21 cellular contexts compared by ENCODE assay signal in genomic region chr9:84974790-84975189, GRCh38.
DNase-seq lines count a peak whose midpoint lies in the region; ATAC-seq and TF ChIP-seq lines count a peak whose summit lies in the region.
"Had no signal": no experiment of that assay in that cellular context is flagged by ENCODE, and none has a peak within 500 bp of the region (broad histone marks: within the 10 kb centered on the region; RNA-seq: fewer than 3 reads in every experiment).

No MANE protein-coding gene starts in this region.

- peak overlapping the region; percentile 71 for H3K27ac ChIP-seq in endodermal cell (ENCODE audit: low read depth, low read length)
- H3K27ac ChIP-seq: A549; BLaER1 treated with 17β-estradiol and CSF1 and Interleukin-3, amounts not matched to agents 10 nM and 100 nM had no signal

- no peaks in the 10 kb centered on the region for H3K9me3 ChIP-seq in endodermal cell (ENCODE audit: control insufficient read depth, low read length)
- no peaks in the 10 kb centered on the region for H3K9me3 ChIP-seq in mucosa of descending colon
- H3K9me3 ChIP-seq: A549 had no signal

- TF ChIP-seq CTCF in endodermal cell (conservative IDR thresholded peaks at IDR 0.05) (no peak), mucosa of descending colon (IDR thresholded peaks at IDR 0.05) (no peak)

- 96% methylated on average over 7 of the region's 7 CpGs; no CpG with 5 or more reads in 1 of the 2 experiments for WGBS in endodermal cell (ENCODE audit: insufficient coverage in 1 of 2, insufficient read length in 1 of 2), 2 experiments

- H3K36me3 Mint-ChIP-seq in endodermal cell (ENCODE audit: low read depth), result no peaks in the 10 kb centered on the region
- H3K36me3 Mint-ChIP-seq: CD8-positive, alpha-beta T cell had no signal

- intact Hi-C loops in mucosa of descending colon (cut with DNase I, micrococcal nuclease), result no loop called here

- peaks cover 2% of the 10 kb centered on the region for H3K4me1 Mint-ChIP-seq in endodermal cell

- H3K4me3 Mint-ChIP-seq in endodermal cell, result no peak overlapping the region
- H3K4me3 Mint-ChIP-seq: CD8-positive, alpha-beta T cell; HFFc6 had no signal

- H3K9ac ChIP-seq in endodermal cell (ENCODE audit: extremely low read depth, low read length, poor library complexity, severe bottlenecking), result no peak overlapping the region
- H3K9ac ChIP-seq: BLaER1 treated with 17β-estradiol and CSF1 and Interleukin-3, amounts not matched to agents 10 nM and 100 nM had no signal

- DNase-seq in anterior cingulate cortex (lab: John Stamatoyannopoulos, UW) (peak in 45 of 58 donors; percentile 17 to 94 (median 64)), endodermal cell (no peak), mucosa of descending colon (peak in 2 of 3 donors; percentile 42 to 60), putamen (ENCODE audit: low spot score) (peak; percentile 54), NOMO-1 treated with dmso at 0.1 percent for 144 hours (lab: John Stamatoyannopoulos, UW; ENCODE audit: unreplicated experiment) (no peak), iPS-NIHi11 (ENCODE audit: low spot score) (no peak)
- DNase-seq in activated T-cell treated with anti-CD3 and anti-CD28 coated beads, Interleukin-2, amount 50 U/mL, for 48 hours, result no peak
- DNase-seq: CD8-positive, alpha-beta T cell; DMS53; EL; H7; HFFc6; KG1; NCI-H1417; NCI-H187; NCI-H226; NCI-H524; NCI-H82 had no signal

- H3K4me3 ChIP-seq in endodermal cell (ENCODE audit: low read length) (no peak overlapping the region), mucosa of descending colon (no peak overlapping the region)
- H3K4me3 ChIP-seq: A549; BLaER1 treated with 17β-estradiol and CSF1 and Interleukin-3, amounts not matched to agents 10 nM and 100 nM had no signal

- no peak overlapping the region for H3K27ac Mint-ChIP-seq in endodermal cell
- H3K27ac Mint-ChIP-seq: CD8-positive, alpha-beta T cell; HFFc6 had no signal

- no peaks in the 10 kb centered on the region for H3K4me1 ChIP-seq in endodermal cell (ENCODE audit: control insufficient read depth, insufficient read depth, low read length)
- peaks cover 10% of the 10 kb centered on the region for H3K4me1 ChIP-seq in mucosa of descending colon (ENCODE audit: low read depth)

- peaks cover 41% of the 10 kb centered on the region for H3K27me3 Mint-ChIP-seq in endodermal cell (ENCODE audit: insufficient read depth)

- ATAC-seq in mucosa of descending colon, result peak; percentile 52
- ATAC-seq in activated CD4-positive, CD25-positive, alpha-beta regulatory T cell treated with anti-CD3 and anti-CD28 coated beads, Interleukin-2, amount 50 U/mL, for 24 hours, result no peak
- ATAC-seq: A549; CD8-positive, alpha-beta T cell had no signal

- H3K9me3 Mint-ChIP-seq in endodermal cell, result no peaks in the 10 kb centered on the region
- H3K9me3 Mint-ChIP-seq: CD8-positive, alpha-beta T cell had no signal

- H3K27me3 ChIP-seq in endodermal cell (ENCODE audit: control insufficient read depth, insufficient read depth, low read length, poor library complexity, severe bottlenecking), result no peaks in the 10 kb centered on the region
- H3K27me3 ChIP-seq: BLaER1 treated with 17β-estradiol and CSF1 and Interleukin-3, amounts not matched to agents 10 nM and 100 nM had no signal

- no peaks in the 10 kb centered on the region for H3K36me3 ChIP-seq in endodermal cell (ENCODE audit: control insufficient read depth, insufficient read depth, low read length)
- no peaks in the 10 kb centered on the region for H3K36me3 ChIP-seq in mucosa of descending colon (ENCODE audit: low read depth)
- H3K36me3 ChIP-seq: BLaER1 treated with 17β-estradiol and CSF1 and Interleukin-3, amounts not matched to agents 10 nM and 100 nM had no signal

Comparison
In these comparisons a context has a peak if more than half of its experiments do, and no peak if none do; other contexts are left out.
1. DNase-seq: peak in anterior cingulate cortex (45 of 58), mucosa of descending colon (2 of 3) and putamen (single experiment); none in endodermal cell (single experiment), NOMO-1 treated with dmso at 0.1 percent for 144 hours (single experiment), activated T-cell treated with anti-CD3 and anti-CD28 coated beads, Interleukin-2, amount 50 U/mL, for 48 hours (0 of 2) and iPS-NIHi11 (single experiment).